ENCODE assay signal across 10 cellular contexts in genomic region chr3:137768361-137769320, GRCh38. TPM values are rescaled to one million over a fixed set of nuclear protein-coding genes. Genes with fewer than 3 reads are reported as not detected.
DNase-seq lines count a peak whose midpoint lies in the region; ATAC-seq and TF ChIP-seq lines count a peak whose summit lies in the region.
"Had no signal": no experiment of that assay in that cellular context is flagged by ENCODE, and none has a peak within 500 bp of the region (broad histone marks: within the 10 kb centered on the region; RNA-seq: fewer than 3 reads in every experiment).

No MANE protein-coding gene starts in this region.

- H3K9me3 ChIP-seq in endodermal cell (ENCODE audit: control insufficient read depth, low read length) (no peaks in the 10 kb centered on the region), muscle layer of colon (ENCODE audit: low read length) (no peaks in the 10 kb centered on the region), upper lobe of right lung (no peaks in the 10 kb centered on the region), BE2C (no peaks in the 10 kb centered on the region)

- no peak for ATAC-seq in Right ventricle myocardium inferior
- ATAC-seq in upper lobe of right lung, result no peak
- ATAC-seq: left colon had no signal

- H3K27me3 Mint-ChIP-seq in endodermal cell (ENCODE audit: insufficient read depth), result peaks cover 100% of the 10 kb centered on the region

- H3K9ac ChIP-seq in endodermal cell (ENCODE audit: extremely low read depth, low read length, poor library complexity, severe bottlenecking) (no peak overlapping the region), muscle layer of colon (ENCODE audit: low read length) (no peak overlapping the region)

- H3K9me3 Mint-ChIP-seq in endodermal cell, result no peaks in the 10 kb centered on the region

- H3K4me1 Mint-ChIP-seq in endodermal cell, result peaks cover 52% of the 10 kb centered on the region

- no peak for TF ChIP-seq CTCF in endodermal cell (conservative IDR thresholded peaks at IDR 0.05)
- no peak for TF ChIP-seq CTCF in upper lobe of right lung (IDR thresholded peaks at IDR 0.05)
- TF ChIP-seq CTCF in BE2C (IDR thresholded peaks at IDR 0.05; ENCODE audit: low read depth, low read length), result no peak

- WGBS in endodermal cell (ENCODE audit: insufficient coverage in 1 of 2, insufficient read length in 1 of 2), 2 experiments, result 2 to 7% methylated on average over 20 to 59 of the region's 59 CpGs

- H3K36me3 Mint-ChIP-seq in endodermal cell (ENCODE audit: low read depth), result no peaks in the 10 kb centered on the region

- H3K27ac ChIP-seq in endodermal cell (ENCODE audit: low read depth, low read length) (no peak overlapping the region), muscle layer of colon (ENCODE audit: low read depth, low read length) (no peak overlapping the region), upper lobe of right lung (no peak overlapping the region)

- DNase-seq in Right ventricle myocardium inferior (ENCODE audit: missing footprints), result peak; percentile 50
- DNase-seq in cardiac septum (ENCODE audit: low spot score), result no peak
- peak; percentile 86 for DNase-seq in endodermal cell
- no peak for DNase-seq in upper lobe of right lung
- DNase-seq in Ammon's horn (ENCODE audit: low spot score), result no peak
- no peak for DNase-seq in BE2C
- no peak for DNase-seq in DMS79 treated with DMSO at 0.1 percent for 48 hours (lab: John Stamatoyannopoulos, UW)
- DNase-seq: left colon had no signal

- H3K4me3 ChIP-seq in endodermal cell (ENCODE audit: low read length), result peak overlapping the region; percentile 69
- H3K4me3 ChIP-seq in muscle layer of colon (ENCODE audit: low read depth in 1 of 2, low read length in 2 of 2), result peak overlapping the region; percentile 39 to 43
- H3K4me3 ChIP-seq in upper lobe of right lung, result peak overlapping the region; percentile 33
- H3K4me3 ChIP-seq in BE2C (ENCODE audit: low read depth, low read length), result no peak overlapping the region

- H3K27me3 ChIP-seq in endodermal cell (ENCODE audit: control insufficient read depth, insufficient read depth, low read length, poor library complexity, severe bottlenecking) (peaks cover 100% of the 10 kb centered on the region), muscle layer of colon (ENCODE audit: control insufficient read depth in 1 of 2, insufficient read depth in 2 of 2, low read length in 2 of 2) (peaks cover 66 to 91% of the 10 kb centered on the region in 2 donors), upper lobe of right lung (peaks cover 100% of the 10 kb centered on the region), BE2C (peaks cover 100% of the 10 kb centered on the region)

- no peaks in the 10 kb centered on the region for H3K36me3 ChIP-seq in endodermal cell (ENCODE audit: control insufficient read depth, insufficient read depth, low read length)
- H3K36me3 ChIP-seq in muscle layer of colon (ENCODE audit: insufficient read depth, low read length), result no peaks in the 10 kb centered on the region
- no peaks in the 10 kb centered on the region for H3K36me3 ChIP-seq in upper lobe of right lung
- H3K36me3 ChIP-seq in BE2C, result no peaks in the 10 kb centered on the region

- intact Hi-C loops in Right ventricle myocardium inferior (cut with DNase I), result no loop called here
- intact Hi-C loops in cardiac septum (cut with DNase I), result no loop called here
- intact Hi-C loops in upper lobe of right lung (cut with DNase I), result no loop called here

- H3K4me3 Mint-ChIP-seq in endodermal cell, result peak overlapping the region; percentile 32

- H3K4me1 ChIP-seq in endodermal cell (ENCODE audit: control insufficient read depth, insufficient read depth, low read length), result peaks cover 28% of the 10 kb centered on the region
- peaks cover 30% of the 10 kb centered on the region for H3K4me1 ChIP-seq in muscle layer of colon (ENCODE audit: insufficient read depth, low read length)
- peaks cover 18% of the 10 kb centered on the region for H3K4me1 ChIP-seq in upper lobe of right lung
- no peaks in the 10 kb centered on the region for H3K4me1 ChIP-seq in BE2C

- no peak overlapping the region for H3K27ac Mint-ChIP-seq in endodermal cell

RNA-seq across cellular contexts. Expression of gene SOX14, which starts 4.5 kb away (rescaled TPM):
- total RNA-seq in Right ventricle myocardium inferior, result not detected
- total RNA-seq in cardiac septum, result not detected
- under 1 TPM in 1 of 2 donors, not detected in 1; 0.13 TPM for total RNA-seq in endodermal cell
- polyA plus RNA-seq in endodermal cell (2013, experiment 1 of 2), result 0.25 TPM
- polyA plus RNA-seq in endodermal cell (2013, experiment 2 of 2), result 0.12 TPM
- total RNA-seq in upper lobe of right lung, result not detected
- polyA plus RNA-seq in BE2C (2012; ENCODE audit: insufficient read depth, insufficient read length, low read depth), result not detected
- total RNA-seq: bronchial epithelial cell, left colon had no signal

Comparison
In these comparisons a context has a peak if more than half of its experiments do, and no peak if none do; other contexts are left out.
1. DNase-seq: peak in Right ventricle myocardium inferior (single experiment) and endodermal cell (single experiment); none in cardiac septum (single experiment), upper lobe of right lung (single experiment), Ammon's horn (single experiment), BE2C (single experiment) and DMS79 treated with DMSO at 0.1 percent for 48 hours (single experiment).